Comparison of ENCODE assay signal across 8 cellular contexts in the genomic region with DNA sequence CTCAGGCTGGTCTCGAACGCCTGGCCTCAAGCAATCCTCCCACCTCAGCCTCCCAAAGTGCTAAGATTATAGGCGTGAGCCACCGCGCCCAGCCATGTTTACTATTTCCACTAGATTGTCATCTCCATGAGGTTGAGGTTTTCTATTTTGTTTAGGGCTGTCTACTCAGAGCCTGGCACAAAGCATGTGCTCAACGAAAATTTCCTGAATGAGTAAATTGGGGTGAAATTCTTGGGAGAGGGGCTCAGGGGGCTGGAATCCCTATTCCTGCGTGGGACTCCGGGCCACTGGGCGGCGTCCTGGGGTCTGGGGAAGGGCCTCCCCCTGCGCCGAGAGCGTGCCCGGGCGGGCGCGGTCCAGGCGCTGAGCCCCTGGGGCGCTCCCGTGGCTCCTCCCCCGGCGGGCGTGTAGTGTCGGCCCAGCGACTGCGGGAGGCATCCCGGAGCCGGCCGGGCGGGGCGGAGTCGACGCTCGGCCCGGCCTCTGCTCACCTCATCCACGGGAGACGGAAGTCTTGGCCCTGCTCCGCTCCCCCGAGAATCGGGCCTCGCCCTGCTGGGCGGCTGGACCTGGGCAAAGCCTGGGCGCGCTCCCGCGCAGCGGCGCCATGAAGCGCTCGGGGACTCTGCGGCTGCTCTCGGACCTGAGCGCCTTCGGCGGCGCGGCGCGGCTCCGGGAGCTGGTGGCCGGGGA. TPM values are rescaled to one million over a fixed set of nuclear protein-coding genes. Genes with fewer than 3 reads are reported as not detected.
DNase-seq lines count a peak whose midpoint lies in the region; ATAC-seq and TF ChIP-seq lines count a peak whose summit lies in the region.

A gene (plus strand): TSS at position 482 of the 693 bp plus-strand sequence. CDS start 126 bp downstream, at position 608.

- peak within 1 kb of the TSS; percentile 83 for H3K4me3 Mint-ChIP-seq in activated naive CD4-positive, alpha-beta T cell treated with anti-CD3 and anti-CD28 coated beads for 36 hours

- 0 to 2% methylated on average over 22 to 32 of the region's 61 CpGs for WGBS in testis, 2 donors

- intact Hi-C loops in activated naive CD4-positive, alpha-beta T cell treated with anti-CD3 and anti-CD28 coated beads for 36 hours (cut with micrococcal nuclease): loop anchor here (1.0 to 2.0 kb wide), 6 partner anchors 9 to 437 kb away; a partner anchor contains a TSS
- intact Hi-C loops in testis (cut with DNase I; ENCODE audit: low total_unique reads): no loop called here

- CTCF ChIA-PET in activated naive CD4-positive, alpha-beta T cell treated with anti-CD3 and anti-CD28 coated beads for 36 hours (lab: Charles Lee): interaction anchor here (0.6 to 2.0 kb wide), 3 partner anchors 12 to 37 kb away, joined by 3 to 8 read pairs (median 4); no protein-coding TSS in a partner anchor

- H3K4me3 ChIP-seq in testis: peak within 1 kb of the TSS; percentile 93 to 94

- H3K27me3 ChIP-seq in testis: no peaks in the 10 kb centered on the region

- no peaks in the 10 kb centered on the region for H3K36me3 ChIP-seq in testis (ENCODE audit: low read depth, missing control alignments)

- no peaks in the 10 kb centered on the region for H3K27me3 Mint-ChIP-seq in activated naive CD4-positive, alpha-beta T cell treated with anti-CD3 and anti-CD28 coated beads for 36 hours (ENCODE audit: low read depth)

- TF ChIP-seq POLR2A in testis (IDR thresholded peaks at IDR 0.05): no peak

- no peaks in the 10 kb centered on the region for H3K36me3 Mint-ChIP-seq in activated naive CD4-positive, alpha-beta T cell treated with anti-CD3 and anti-CD28 coated beads for 36 hours (ENCODE audit: low read depth)

- no peaks in the 10 kb centered on the region for H3K9me3 Mint-ChIP-seq in activated naive CD4-positive, alpha-beta T cell treated with anti-CD3 and anti-CD28 coated beads for 36 hours

- no peaks in the 10 kb centered on the region for H3K9me3 ChIP-seq in testis

- peak within 1 kb of the TSS; percentile 81 to 90 for H3K27ac ChIP-seq in testis

- H3K27ac Mint-ChIP-seq in activated naive CD4-positive, alpha-beta T cell treated with anti-CD3 and anti-CD28 coated beads for 36 hours: peak within 1 kb of the TSS; percentile 88

- DNase-seq in GDM1 (lab: John Stamatoyannopoulos, UW): peak; percentile 90
- peak; percentile 84 for DNase-seq in H4 (ENCODE audit: low spot score)
- DNase-seq in LoVo (ENCODE audit: low spot score): peak; percentile 94
- peak; percentile 87 for DNase-seq in SK-N-DZ (ENCODE audit: low spot score)
- peak; percentile 91 for DNase-seq in activated naive CD4-positive, alpha-beta T cell treated with anti-CD3 and anti-CD28 coated beads for 36 hours
- DNase-seq in germinal center (ENCODE audit: low spot score): peak; percentile 94
- DNase-seq in omental fat pad (ENCODE audit: low spot score): peak; percentile 49
- DNase-seq in testis: peak; percentile 92

- peak; percentile 98 for ATAC-seq in omental fat pad (ENCODE audit: low FRiP score)

- H3K4me1 ChIP-seq in testis: peaks cover 10% of the 10 kb centered on the region

- TF ChIP-seq CTCF in omental fat pad (IDR thresholded peaks at IDR 0.05): no peak
- peak in 1 of 3 experiments; percentile 18 for TF ChIP-seq CTCF in testis (IDR thresholded peaks at IDR 0.05)

- H3K4me1 Mint-ChIP-seq in activated naive CD4-positive, alpha-beta T cell treated with anti-CD3 and anti-CD28 coated beads for 36 hours (ENCODE audit: low read depth): peaks cover 24% of the 10 kb centered on the region

RNA-seq across cellular contexts. Expression of the gene that starts here (rescaled TPM):
- total RNA-seq in H4 (2014; rRNA removed; shearing (Covaris generic)): 6.3 and 16.8 TPM in 2 replicates
- 22.2 and 23.3 TPM in 2 replicates for polyA plus RNA-seq in SK-N-DZ (2014; cell fraction: cytosol; rRNA removed)
- 11.3 and 15.6 TPM in 2 replicates for polyA plus RNA-seq in SK-N-DZ (2014; cell fraction: nucleus; rRNA removed)
- total RNA-seq in activated naive CD4-positive, alpha-beta T cell treated with anti-CD3 and anti-CD28 coated beads for 36 hours: 1 to 10 TPM; 8.7 to 8.8 TPM
- total RNA-seq in omental fat pad: 10 to 100 TPM; 14.1 to 31.5 (median 22.5) TPM
- total RNA-seq in testis: 10 to 100 TPM; 19.6 to 23.2 TPM
- polyA plus RNA-seq in testis (ENCODE audit: insufficient read depth, low read depth, low replicate concordance): 9.7 TPM

Comparison
In these comparisons a context has a peak if more than half of its experiments do, and no peak if none do; other contexts are left out.
1. Peak in every context shown above with its lines: DNase-seq, ATAC-seq, H3K4me3 ChIP-seq and H3K27ac ChIP-seq.